ENCODE assay signal across 1 cellular context in the genomic region with DNA sequence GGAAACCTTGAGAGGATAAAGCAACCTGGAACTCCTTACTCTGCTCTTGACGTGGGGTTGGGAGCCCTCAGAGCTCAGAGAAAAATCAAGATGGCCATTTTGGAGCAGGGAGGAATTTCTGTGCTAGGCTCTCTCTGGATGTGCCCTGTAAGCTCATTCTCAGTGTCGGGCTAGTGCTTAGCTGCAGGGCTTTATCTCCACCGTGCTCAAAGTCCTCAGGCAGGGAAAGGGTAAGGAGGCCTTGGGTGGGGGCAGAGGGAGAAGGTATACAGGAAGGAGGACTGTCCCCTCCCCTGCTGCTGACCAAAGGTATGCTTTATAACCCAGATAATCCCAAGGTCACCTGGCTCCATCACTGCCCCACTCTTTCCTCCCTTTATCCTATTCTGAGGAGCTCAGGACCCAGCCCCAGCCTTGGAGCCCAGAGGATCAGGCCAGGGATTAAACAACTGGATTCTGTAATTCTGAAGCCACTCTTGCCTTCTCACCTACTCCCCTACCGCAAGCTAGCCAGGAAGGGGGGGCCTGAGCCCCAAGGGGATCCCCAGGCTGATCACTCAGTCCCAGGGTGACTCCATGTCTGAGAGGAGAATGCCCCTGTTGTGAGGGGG.
TF ChIP-seq lines count a peak whose summit lies in the region.

No MANE protein-coding gene starts in this region.

TF ChIP-seq in SK-N-SH treated with all-trans-retinoic acid at 6 μM for 48 hours, 23 proteins besides CTCF, POLR2A, EP300 and RAD21 (continued from another document):
- TF ChIP-seq RARB (CRISPR knock-in tag; IDR thresholded peaks at IDR 0.05) (no peak), BACH2 (CRISPR knock-in tag; IDR thresholded peaks at IDR 0.05; ENCODE audit: borderline replicate concordance) (no peak), PPARA (CRISPR knock-in tag; IDR thresholded peaks at IDR 0.05; ENCODE audit: borderline replicate concordance) (no peak), CSDC2 (CRISPR knock-in tag; IDR thresholded peaks at IDR 0.05) (no peak), ZNF70 (CRISPR knock-in tag; IDR thresholded peaks at IDR 0.05) (no peak)
